Comparison of ENCODE assay signal across 21 cellular contexts in genomic region chr21:21860888-21861287, GRCh38.
A peak's percentile ranks its signal among the peaks of the same experiment; 100 is the strongest.
DNase-seq lines count a peak whose midpoint lies in the region; ATAC-seq and TF ChIP-seq lines count a peak whose summit lies in the region.
"Had no signal": no experiment of that assay in that cellular context is flagged by ENCODE, and none has a peak within 500 bp of the region (broad histone marks: within the 10 kb centered on the region; RNA-seq: fewer than 3 reads in every experiment).

No MANE protein-coding gene starts in this region.

- TF ChIP-seq CTCF in HFFc6 (IDR thresholded peaks at IDR 0.05): no peak
- TF ChIP-seq CTCF in foreskin keratinocyte (conservative IDR thresholded peaks at IDR 0.05): no peak

- no peaks in the 10 kb centered on the region for H3K9me3 ChIP-seq in BLaER1 treated with 17β-estradiol and CSF1 and Interleukin-3, amounts not matched to agents 10 nM and 100 nM (replicated peaks in 1 of 11)

- H3K9me3 Mint-ChIP-seq in HFFc6: no peaks in the 10 kb centered on the region
- H3K9me3 Mint-ChIP-seq: activated naive CD8-positive, alpha-beta T cell treated with anti-CD3 and anti-CD28 coated beads for 36 hours had no signal

- H3K4me2 ChIP-seq in BLaER1 treated with 17β-estradiol and CSF1 and Interleukin-3, amounts not matched to agents 10 nM and 100 nM: peak overlapping the region in 6 of 11 experiments; percentile 3 to 53 (median 29); a peak in 6 of 22 replicates

- DNase-seq in HFFc6 (peak; percentile 7), OCI-M1 (lab: John Stamatoyannopoulos, UW) (peak; percentile 67), foreskin keratinocyte (peak; percentile 8)
- no peak for DNase-seq in activated CD4-positive, CD25-positive, alpha-beta regulatory T cell treated with anti-CD3 and anti-CD28 coated beads, Interleukin-2, amount 50 U/mL, for 72 hours
- no peak for DNase-seq in stimulated activated naive CD4-positive, alpha-beta T cell treated with Interleukin-2 at 50 U/mL for 16 hours (lab: John Stamatoyannopoulos, UW)
- DNase-seq: activated CD4-positive, alpha-beta T cell treated with anti-CD3 and anti-CD28 coated beads for 36 hours; activated naive CD8-positive, alpha-beta T cell treated with anti-CD3 and anti-CD28 coated beads for 36 hours; activated T-cell treated with anti-CD3 and anti-CD28 coated beads, Interleukin-2, amount 50 U/mL, for 4 hours; C1 segment of cervical spinal cord; central memory CD4-positive, alpha-beta T cell; DMS53; endodermal cell; HCEC 1CT; KBM-7; NCI-H524 treated with DMSO at 0.1 percent for 48 hours; posterior cingulate gyrus; T-helper 9 cell had no signal

- no peaks in the 10 kb centered on the region for H3K36me3 ChIP-seq in BLaER1 treated with 17β-estradiol and CSF1 and Interleukin-3, amounts not matched to agents 10 nM and 100 nM

- H3K4me3 ChIP-seq in BLaER1 treated with 17β-estradiol and CSF1 and Interleukin-3, amounts not matched to agents 10 nM and 100 nM: no peak overlapping the region

- H3K36me3 Mint-ChIP-seq in HFFc6 (ENCODE audit: low read depth): no peaks in the 10 kb centered on the region
- H3K36me3 Mint-ChIP-seq: activated naive CD8-positive, alpha-beta T cell treated with anti-CD3 and anti-CD28 coated beads for 36 hours had no signal

- peaks cover 0 to 11% (median 5%) of the 10 kb centered on the region in 10 experiments; a peak in 9 of 20 replicates for H3K4me1 ChIP-seq in BLaER1 treated with 17β-estradiol and CSF1 and Interleukin-3, amounts not matched to agents 10 nM and 100 nM
- no peaks in the 10 kb centered on the region for H3K4me1 ChIP-seq in foreskin keratinocyte

- 0 out of 2 replicates have a peak overlapping the region, but pooled peaks have one; percentile 9 for H3K27ac Mint-ChIP-seq in HFFc6
- H3K27ac Mint-ChIP-seq: activated CD4-positive, alpha-beta T cell treated with anti-CD3 and anti-CD28 coated beads for 36 hours; activated naive CD8-positive, alpha-beta T cell treated with anti-CD3 and anti-CD28 coated beads for 36 hours; endodermal cell; stimulated activated naive CD8-positive, alpha-beta T cell treated with anti-CD3 and anti-CD28 coated beads, Interleukin-15, Interleukin-2, amounts not matched to agents 100 ng/mL and 50 ng/mL, for 24 hours had no signal

- no peak overlapping the region for H3K27ac ChIP-seq in BLaER1 treated with 17β-estradiol and CSF1 and Interleukin-3, amounts not matched to agents 10 nM and 100 nM
- H3K27ac ChIP-seq in foreskin keratinocyte: no peak overlapping the region

- H3K27me3 Mint-ChIP-seq in HFFc6 (ENCODE audit: insufficient read depth): peaks cover 7% of the 10 kb centered on the region; the same call in 1 of the 2 replicates
- H3K27me3 Mint-ChIP-seq: activated CD4-positive, alpha-beta T cell treated with anti-CD3 and anti-CD28 coated beads for 36 hours; activated naive CD8-positive, alpha-beta T cell treated with anti-CD3 and anti-CD28 coated beads for 36 hours; stimulated activated naive CD8-positive, alpha-beta T cell treated with anti-CD3 and anti-CD28 coated beads, Interleukin-15, Interleukin-2, amounts not matched to agents 100 ng/mL and 50 ng/mL, for 24 hours had no signal

- no peaks in the 10 kb centered on the region for H3K27me3 ChIP-seq in BLaER1 treated with 17β-estradiol and CSF1 and Interleukin-3, amounts not matched to agents 10 nM and 100 nM
- no peaks in the 10 kb centered on the region for H3K27me3 ChIP-seq in foreskin keratinocyte

- H3K4me3 Mint-ChIP-seq in HFFc6: peak overlapping the region; percentile 55; the same call in 1 of the 2 replicates
- H3K4me3 Mint-ChIP-seq: activated CD4-positive, alpha-beta T cell treated with anti-CD3 and anti-CD28 coated beads for 36 hours; activated naive CD8-positive, alpha-beta T cell treated with anti-CD3 and anti-CD28 coated beads for 36 hours; activated T-cell treated with anti-CD3 and anti-CD28 coated beads, Interleukin-2, amount 50 U/mL, for 4 hours; endodermal cell; stimulated activated naive CD8-positive, alpha-beta T cell treated with anti-CD3 and anti-CD28 coated beads, Interleukin-15, Interleukin-2, amounts not matched to agents 100 ng/mL and 50 ng/mL, for 24 hours had no signal

- H3K4me1 Mint-ChIP-seq in HFFc6 (ENCODE audit: low read depth): peaks cover 37% of the 10 kb centered on the region
- H3K4me1 Mint-ChIP-seq: activated CD4-positive, alpha-beta T cell treated with anti-CD3 and anti-CD28 coated beads for 36 hours had no signal

- no peak overlapping the region for H3K9ac ChIP-seq in BLaER1 treated with 17β-estradiol and CSF1 and Interleukin-3, amounts not matched to agents 10 nM and 100 nM

- no peaks in the 10 kb centered on the region for H4K20me1 ChIP-seq in BLaER1 treated with 17β-estradiol and CSF1 and Interleukin-3, amounts not matched to agents 10 nM and 100 nM

- ATAC-seq in foreskin keratinocyte (no peak), HG03460 (IDR thresholded peaks at IDR 0.05; ENCODE audit: unreplicated experiment) (no peak), HG03045 (IDR thresholded peaks at IDR 0.05; ENCODE audit: unreplicated experiment) (no peak)
- ATAC-seq: activated CD4-positive, alpha-beta T cell treated with anti-CD3 and anti-CD28 coated beads for 36 hours; activated T-cell treated with anti-CD3 and anti-CD28 coated beads, Interleukin-2, amount 50 U/mL, for 4 hours had no signal

Comparison
In these comparisons a context has a peak if more than half of its experiments do, and no peak if none do; other contexts are left out.
1. DNase-seq: peak in HFFc6 (single experiment), OCI-M1 (single experiment) and foreskin keratinocyte (2 of 2); none in activated CD4-positive, CD25-positive, alpha-beta regulatory T cell treated with anti-CD3 and anti-CD28 coated beads, Interleukin-2, amount 50 U/mL, for 72 hours (single experiment) and stimulated activated naive CD4-positive, alpha-beta T cell treated with Interleukin-2 at 50 U/mL for 16 hours (single experiment).